Comparison of ENCODE assay signal across 7 cellular contexts in the genomic region with DNA sequence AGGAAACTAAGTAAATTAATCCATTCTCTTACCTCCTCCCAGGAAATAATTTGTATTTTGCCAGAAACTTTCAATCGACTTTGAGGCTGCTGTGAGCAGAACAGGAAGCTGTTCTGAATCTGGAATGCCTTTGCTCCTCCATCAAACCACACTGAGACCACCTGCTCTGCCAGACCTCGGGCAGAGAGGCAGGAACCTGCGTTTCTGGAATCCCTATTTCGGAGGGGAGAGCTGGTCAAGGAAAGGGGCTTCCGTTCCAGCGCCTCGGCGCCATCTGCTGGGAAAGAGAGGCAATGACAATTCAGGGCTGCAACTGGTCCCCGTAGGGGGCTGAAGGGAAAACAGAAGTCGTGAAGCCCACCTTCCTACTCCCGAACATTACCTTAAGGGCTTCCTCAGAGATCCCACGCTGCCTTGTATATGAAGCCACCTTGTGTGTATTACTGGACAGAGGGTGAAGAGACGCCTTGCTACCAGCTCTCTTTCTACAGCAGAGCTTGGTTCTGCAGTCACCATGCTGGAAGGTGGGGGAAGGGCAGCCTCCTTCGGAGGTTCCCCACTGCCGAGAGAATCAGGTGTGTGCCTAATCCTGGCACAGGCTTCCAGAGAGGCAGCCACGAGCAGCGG. TPM values are rescaled to one million over a fixed set of nuclear protein-coding genes. Genes with fewer than 3 reads are reported as not detected.
DNase-seq lines count a peak whose midpoint lies in the region; ATAC-seq, FAIRE-seq and TF ChIP-seq lines count a peak whose summit lies in the region.

No MANE protein-coding gene starts in this region.

- H3K27ac ChIP-seq in left lung = no peak overlapping the region

- peaks cover 0 to 12% of the 10 kb centered on the region in 2 donors for H3K27me3 ChIP-seq in left lung

- TF ChIP-seq POLR2A in GM12892 (IDR thresholded peaks at IDR 0.05; ENCODE audit: low read depth, low read length) = no peak

- H3K4me3 ChIP-seq in left lung = peak overlapping the region; percentile 14 to 19

- DNase-seq in GM12892 (ENCODE audit: insufficient read length) (peak; percentile 71), NCI-H2227 (lab: John Stamatoyannopoulos, UW; ENCODE audit: unreplicated experiment) (peak; percentile 91), dermis blood vessel endothelial cell (peak; percentile 69), left lung (peak; percentile 75 to 92)
- peak; percentile 50 to 64 for DNase-seq in activated CD4-positive, alpha-beta T cell treated with anti-CD3 and anti-CD28 coated beads for 4 hours
- DNase-seq in stimulated activated CD4-positive, alpha-beta T cell treated with anti-CD3 and anti-CD28 coated beads, Interleukin-2, amount 100 ng/mL, for 4 hours (ENCODE audit: low read depth) = peak; percentile 42

- peak; percentile 81 for ATAC-seq in HG03066 (IDR thresholded peaks at IDR 0.05; ENCODE audit: low read depth, unreplicated experiment)
- peak; percentile 94 for ATAC-seq in left lung

- H3K9me3 ChIP-seq in left lung = no peaks in the 10 kb centered on the region

- H3K4me1 ChIP-seq in left lung = peaks cover 9 to 11% of the 10 kb centered on the region in 2 donors

- FAIRE-seq in GM12892 (lab: Jason Lieb, UNC) = no peak

- H3K36me3 ChIP-seq in left lung = no peaks in the 10 kb centered on the region

- peak; percentile 84 to 86 for TF ChIP-seq CTCF in left lung (IDR thresholded peaks at IDR 0.05)

- intact Hi-C loops in left lung (cut with DNase I) = loop anchor here in 1 of 2 donors (10.0 kb wide), 1 partner anchor 67 kb away; no protein-coding TSS in a partner anchor

RNA-seq across cellular contexts. Expression of a gene that starts 31.2 kb away (rescaled TPM):
- not detected for polyA plus RNA-seq in GM12892 (2012; ENCODE audit: missing spikeins)
- 4.8 and 12.7 TPM in 2 replicates for total RNA-seq in dermis blood vessel endothelial cell
- 10 to 100 TPM; 20.8 to 36.9 TPM for total RNA-seq in left lung
